ENCODE assay signal across 28 cellular contexts in the genomic region with DNA sequence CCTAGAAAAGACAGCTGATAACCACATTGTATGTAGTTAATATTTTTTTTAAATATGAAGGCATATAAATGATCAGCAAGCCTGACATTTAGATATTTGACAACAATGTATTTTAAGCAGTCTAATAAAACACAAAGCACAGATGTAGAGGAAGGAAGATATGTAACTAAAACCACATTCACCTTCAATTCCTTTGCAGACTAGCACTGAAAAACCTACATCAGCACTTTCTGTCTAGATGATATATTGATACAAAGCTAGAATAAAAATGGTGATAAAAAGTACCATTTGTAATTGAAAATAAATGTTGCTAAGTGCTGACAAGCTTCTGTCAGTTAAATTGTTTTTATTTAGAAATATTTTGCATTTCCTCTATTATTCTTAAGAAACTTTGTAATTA.
"Had no signal": no experiment of that assay in that cellular context is flagged by ENCODE, and none has a peak within 500 bp of the region (broad histone marks: within the 10 kb centered on the region; RNA-seq: fewer than 3 reads in every experiment).

No MANE protein-coding gene starts in this region.

- H3K4me2 ChIP-seq: PC-9 had no signal

- DNase-seq: activated CD4-positive, alpha-beta T cell treated with anti-CD3 and anti-CD28 coated beads, Interleukin-2, amount 10 ng/mL, durations not matched to agents 24 days and 14 days; activated CD4-positive, alpha-beta T cell treated with anti-CD3 and anti-CD28 coated beads, Interleukin-2, amount 50 U/mL, for 4 hours; activated CD4-positive, CD25-positive, alpha-beta regulatory T cell; activated CD8-positive, alpha-beta T cell treated with anti-CD3 and anti-CD28 coated beads for 36 hours; activated gamma-delta T cell; activated naive CD4-positive, alpha-beta T cell treated with anti-CD3 and anti-CD28 coated beads for 36 hours; activated T-cell treated with anti-CD3 and anti-CD28 coated beads, Interleukin-2, amount 50 U/mL, for 24 hours; adrenal gland; body of pancreas; Karpas-422; NCI-H1092 treated with DMSO at 0.1 percent for 48 hours; NCI-H1417 treated with DMSO at 0.1 percent for 48 hours; NCI-H187 treated with DMSO at 0.1 percent for 48 hours; NCI-H2081; NCI-H2171 treated with DMSO at 0.1 percent for 48 hours; NCI-H2227 treated with DMSO at 0.1 percent for 48 hours; NCI-H446; NCI-H510A treated with DMSO at 0.1 percent for 48 hours; NCI-H526 treated with DMSO at 0.1 percent for 48 hours; NK-92 treated with Interleukin-12 subunit alpha and Interleukin-12 subunit beta, amount 100 ng/mL, for 24 hours; PC-9; Right ventricle myocardium superior; SW 1271; T-helper 1 cell; T-helper 9 cell; WERI-Rb-1 had no signal

- FAIRE-seq: astrocyte had no signal

- H3K27ac ChIP-seq: adrenal gland, body of pancreas, breast epithelium, PC-9, WERI-Rb-1 had no signal

- H3K9me3 ChIP-seq: adrenal gland, body of pancreas, breast epithelium had no signal

- H3K4me3 ChIP-seq: adrenal gland, body of pancreas, breast epithelium, PC-9 had no signal

- H3K36me3 ChIP-seq: adrenal gland, breast epithelium, WERI-Rb-1 had no signal

- H2AFZ ChIP-seq: PC-9 had no signal

- H3K27me3 ChIP-seq: adrenal gland, body of pancreas, breast epithelium had no signal

- H3K4me1 ChIP-seq: body of pancreas, breast epithelium had no signal
